11 cellular contexts compared by ENCODE assay signal in the genomic region with DNA sequence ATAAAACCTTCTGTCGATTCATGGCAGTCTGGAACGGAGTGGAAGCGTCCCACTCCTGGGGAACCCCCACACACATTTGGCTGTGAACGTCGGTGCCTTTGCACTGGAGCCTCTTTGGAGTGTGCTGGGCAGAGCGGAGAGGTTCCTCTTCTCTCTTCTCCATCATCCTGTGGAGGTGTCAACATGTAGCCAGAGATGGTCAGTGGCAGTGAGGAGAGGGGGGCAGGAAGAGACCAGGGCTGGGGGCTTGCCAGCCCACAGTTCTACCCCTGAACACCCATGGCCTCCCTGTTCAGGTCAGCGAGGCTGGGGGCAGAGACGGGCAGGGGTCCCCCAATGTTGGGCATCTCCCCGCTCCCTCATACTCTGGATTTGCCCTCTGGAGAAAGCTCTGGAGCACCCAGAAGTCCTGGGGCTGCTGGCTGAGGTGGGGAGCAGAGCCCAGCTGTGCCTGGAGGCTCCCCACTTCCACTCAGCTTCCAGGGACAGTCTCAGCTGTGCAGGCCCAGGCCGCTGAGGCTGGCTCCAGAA.
DNase-seq lines count a peak whose midpoint lies in the region; ATAC-seq, FAIRE-seq and TF ChIP-seq lines count a peak whose summit lies in the region.
"Had no signal": no experiment of that assay in that cellular context is flagged by ENCODE, and none has a peak within 500 bp of the region (broad histone marks: within the 10 kb centered on the region; RNA-seq: fewer than 3 reads in every experiment).

No MANE protein-coding gene starts in this region.

- peaks cover 19% of the 10 kb centered on the region for H4K20me1 ChIP-seq in smooth muscle cell (ENCODE audit: low read depth)

- POLR2A ChIA-PET in Caco-2 (lab: Charles Lee), result no interaction called here

- no TSS peak for BruUV-seq in Caco-2 (replicated peaks; lab: Mats Ljungman, UMichigan)

- FAIRE-seq in RCC 7860 (lab: Jason Lieb, UNC), result no peak

- H3K79me2 ChIP-seq in smooth muscle cell (ENCODE audit: low read depth), result peaks cover 58% of the 10 kb centered on the region

- peak overlapping the region; percentile 73 for H3K27ac ChIP-seq in left ventricle myocardium inferior (replicated peaks)
- peak overlapping the region; percentile 98 for H3K27ac ChIP-seq in smooth muscle cell (ENCODE audit: low read depth)

- H3K4me3 ChIP-seq in Caco-2 (ENCODE audit: low read depth, low read length), result no peak overlapping the region
- H3K4me3 ChIP-seq in left ventricle myocardium inferior, result no peak overlapping the region
- no peak overlapping the region for H3K4me3 ChIP-seq in smooth muscle cell

- no peak for TF ChIP-seq CTCF in Caco-2 (IDR thresholded peaks at IDR 0.05; ENCODE audit: insufficient read depth in 1 of 2, low read depth in 1 of 2, low read length in 1 of 2, severe bottlenecking in 1 of 2, unreplicated experiment in 1 of 2)
- no peak for TF ChIP-seq CTCF in left ventricle myocardium inferior (IDR thresholded peaks at IDR 0.05; ENCODE audit: borderline replicate concordance)
- no peak for TF ChIP-seq CTCF in smooth muscle cell (IDR thresholded peaks at IDR 0.05; ENCODE audit: borderline replicate concordance, insufficient read depth, poor library complexity, severe bottlenecking)

- H3K27me3 ChIP-seq in Caco-2 (replicated peaks; ENCODE audit: control insufficient read depth, insufficient read depth, low read length) (no peaks in the 10 kb centered on the region), left ventricle myocardium inferior (ENCODE audit: low read depth) (no peaks in the 10 kb centered on the region), smooth muscle cell (ENCODE audit: low read depth) (no peaks in the 10 kb centered on the region)

- H2AFZ ChIP-seq in smooth muscle cell (ENCODE audit: low read depth), result no peak overlapping the region

- peaks cover 28% of the 10 kb centered on the region for H3F3A ChIP-seq in smooth muscle cell (ENCODE audit: low read depth)

- WGBS in smooth muscle cell (ENCODE audit: low lambda C conversion rate), result 87% methylated on average over 10 of the region's 10 CpGs

- ATAC-seq in SK-N-SH treated with all-trans-retinoic acid at 6 μM for 48 hours (peak; percentile 3; the same call in 1 of the 3 replicates), HG03108 (IDR thresholded peaks at IDR 0.05; ENCODE audit: unreplicated experiment) (no peak)

- no peaks in the 10 kb centered on the region for H3K9me3 Mint-ChIP-seq in Caco-2 (ENCODE audit: unreplicated experiment)
- H3K9me3 Mint-ChIP-seq: activated T-helper 1 cell treated with anti-CD3 and anti-CD28 coated beads, Interleukin-12 subunit alpha, Interleukin-12 subunit beta, Interleukin-2, Interleukin-4 antibody, amounts not matched to agents 30 ng/mL and 10 ng/mL and 1 ng/mL, durations not matched to agents 14 hours and 24 hours and 36 hours had no signal

- H3K4me1 Mint-ChIP-seq in Caco-2 (ENCODE audit: low read depth, unreplicated experiment), result peaks cover 32% of the 10 kb centered on the region

- H3K36me3 Mint-ChIP-seq in Caco-2 (ENCODE audit: insufficient read depth, unreplicated experiment), result peaks cover 44% of the 10 kb centered on the region

- H3K4me1 ChIP-seq in Caco-2 (0 out of 2 replicates have a peak, but pooled peaks cover 5% of the 10 kb centered on the region), left ventricle myocardium inferior (peaks cover 58% of the 10 kb centered on the region), smooth muscle cell (ENCODE audit: low read depth) (peaks cover 22% of the 10 kb centered on the region)

- peak overlapping the region; percentile 76 for H3K4me2 ChIP-seq in smooth muscle cell

- CTCF ChIA-PET in Caco-2 (lab: Charles Lee), result no interaction called here

- H3K9me3 ChIP-seq in Caco-2 (no peaks in the 10 kb centered on the region), left ventricle myocardium inferior (replicated peaks) (no peaks in the 10 kb centered on the region), smooth muscle cell (replicated peaks; ENCODE audit: low read depth) (no peaks in the 10 kb centered on the region)

- H3K36me3 ChIP-seq in Caco-2 (ENCODE audit: control insufficient read depth, insufficient read depth, low read length) (peaks cover 2% of the 10 kb centered on the region), left ventricle myocardium inferior (no peaks in the 10 kb centered on the region), smooth muscle cell (ENCODE audit: low read depth) (no peaks in the 10 kb centered on the region)

- H3K27me3 Mint-ChIP-seq in Caco-2 (ENCODE audit: insufficient read depth, unreplicated experiment), result no peaks in the 10 kb centered on the region

- peak overlapping the region; percentile 21 for H3K9ac ChIP-seq in smooth muscle cell (ENCODE audit: low read depth)

- H3K27ac Mint-ChIP-seq in Caco-2 (ENCODE audit: unreplicated experiment), result peak overlapping the region; percentile 45
- H3K27ac Mint-ChIP-seq: activated T-helper 1 cell treated with anti-CD3 and anti-CD28 coated beads, Interleukin-12 subunit alpha, Interleukin-12 subunit beta, Interleukin-2, Interleukin-4 antibody, amounts not matched to agents 30 ng/mL and 10 ng/mL and 1 ng/mL, durations not matched to agents 14 hours and 24 hours and 36 hours had no signal

- DNase-seq in Caco-2 (no peak), left ventricle myocardium inferior (no peak), smooth muscle cell (lab: John Stamatoyannopoulos, UW; ENCODE audit: unreplicated experiment) (no peak), kidney tubule cell (ENCODE audit: low spot score) (no peak), RCC 7860 (ENCODE audit: low spot score) (no peak), NCI-H187 (lab: John Stamatoyannopoulos, UW) (no peak)
- DNase-seq: DMS53, midbrain had no signal

- intact Hi-C loops in Caco-2 (cut with micrococcal nuclease; ENCODE audit: unreplicated experiment) (no loop called here), left ventricle myocardium inferior (cut with micrococcal nuclease) (no loop called here)

- H3K4me3 Mint-ChIP-seq in Caco-2 (ENCODE audit: unreplicated experiment), result no peak overlapping the region
- H3K4me3 Mint-ChIP-seq: activated T-helper 1 cell treated with anti-CD3 and anti-CD28 coated beads, Interleukin-12 subunit alpha, Interleukin-12 subunit beta, Interleukin-2, Interleukin-4 antibody, amounts not matched to agents 30 ng/mL and 10 ng/mL and 1 ng/mL, durations not matched to agents 14 hours and 24 hours and 36 hours had no signal

TF ChIP-seq in SK-N-SH treated with all-trans-retinoic acid at 6 μM for 48 hours, 23 proteins besides CTCF, POLR2A, EP300 and RAD21 (continues in another document):
- TF ChIP-seq ZNF565 (CRISPR knock-in tag; conservative IDR thresholded peaks at IDR 0.05; ENCODE audit: low read depth) (no peak), RARB (CRISPR knock-in tag; IDR thresholded peaks at IDR 0.05) (no peak), ARNTL (CRISPR knock-in tag; IDR thresholded peaks at IDR 0.05; ENCODE audit: borderline replicate concordance, low read depth) (no peak), SNAI2 (CRISPR knock-in tag; IDR thresholded peaks at IDR 0.05) (no peak), TOX (CRISPR knock-in tag; IDR thresholded peaks at IDR 0.05; ENCODE audit: borderline replicate concordance) (no peak), ZNF8 (CRISPR knock-in tag; IDR thresholded peaks at IDR 0.05) (no peak), ZNF70 (CRISPR knock-in tag; IDR thresholded peaks at IDR 0.05) (no peak), ISL1 (CRISPR knock-in tag; IDR thresholded peaks at IDR 0.05) (no peak), ESRRG (CRISPR knock-in tag; IDR thresholded peaks at IDR 0.05) (no peak), BACH2 (CRISPR knock-in tag; IDR thresholded peaks at IDR 0.05; ENCODE audit: borderline replicate concordance) (no peak), CSDC2 (CRISPR knock-in tag; IDR thresholded peaks at IDR 0.05) (no peak)
- TF ChIP-seq, protein P1, sequence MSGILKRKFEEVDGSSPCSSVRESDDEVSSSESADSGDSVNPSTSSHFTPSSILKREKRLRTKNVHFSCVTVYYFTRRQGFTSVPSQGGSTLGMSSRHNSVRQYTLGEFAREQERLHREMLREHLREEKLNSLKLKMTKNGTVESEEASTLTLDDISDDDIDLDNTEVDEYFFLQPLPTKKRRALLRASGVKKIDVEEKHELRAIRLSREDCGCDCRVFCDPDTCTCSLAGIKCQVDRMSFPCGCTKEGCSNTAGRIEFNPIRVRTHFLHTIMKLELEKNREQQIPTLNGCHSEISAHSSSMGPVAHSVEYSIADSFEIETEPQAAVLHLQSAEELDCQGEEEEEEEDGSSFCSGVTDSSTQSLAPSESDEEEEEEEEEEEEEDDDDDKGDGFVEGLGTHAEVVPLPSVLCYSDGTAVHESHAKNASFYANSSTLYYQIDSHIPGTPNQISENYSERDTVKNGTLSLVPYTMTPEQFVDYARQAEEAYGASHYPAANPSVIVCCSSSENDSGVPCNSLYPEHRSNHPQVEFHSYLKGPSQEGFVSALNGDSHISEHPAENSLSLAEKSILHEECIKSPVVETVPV (CRISPR knock-in tag; IDR thresholded peaks at IDR 0.05), result no peak
- TF ChIP-seq, protein P2, sequence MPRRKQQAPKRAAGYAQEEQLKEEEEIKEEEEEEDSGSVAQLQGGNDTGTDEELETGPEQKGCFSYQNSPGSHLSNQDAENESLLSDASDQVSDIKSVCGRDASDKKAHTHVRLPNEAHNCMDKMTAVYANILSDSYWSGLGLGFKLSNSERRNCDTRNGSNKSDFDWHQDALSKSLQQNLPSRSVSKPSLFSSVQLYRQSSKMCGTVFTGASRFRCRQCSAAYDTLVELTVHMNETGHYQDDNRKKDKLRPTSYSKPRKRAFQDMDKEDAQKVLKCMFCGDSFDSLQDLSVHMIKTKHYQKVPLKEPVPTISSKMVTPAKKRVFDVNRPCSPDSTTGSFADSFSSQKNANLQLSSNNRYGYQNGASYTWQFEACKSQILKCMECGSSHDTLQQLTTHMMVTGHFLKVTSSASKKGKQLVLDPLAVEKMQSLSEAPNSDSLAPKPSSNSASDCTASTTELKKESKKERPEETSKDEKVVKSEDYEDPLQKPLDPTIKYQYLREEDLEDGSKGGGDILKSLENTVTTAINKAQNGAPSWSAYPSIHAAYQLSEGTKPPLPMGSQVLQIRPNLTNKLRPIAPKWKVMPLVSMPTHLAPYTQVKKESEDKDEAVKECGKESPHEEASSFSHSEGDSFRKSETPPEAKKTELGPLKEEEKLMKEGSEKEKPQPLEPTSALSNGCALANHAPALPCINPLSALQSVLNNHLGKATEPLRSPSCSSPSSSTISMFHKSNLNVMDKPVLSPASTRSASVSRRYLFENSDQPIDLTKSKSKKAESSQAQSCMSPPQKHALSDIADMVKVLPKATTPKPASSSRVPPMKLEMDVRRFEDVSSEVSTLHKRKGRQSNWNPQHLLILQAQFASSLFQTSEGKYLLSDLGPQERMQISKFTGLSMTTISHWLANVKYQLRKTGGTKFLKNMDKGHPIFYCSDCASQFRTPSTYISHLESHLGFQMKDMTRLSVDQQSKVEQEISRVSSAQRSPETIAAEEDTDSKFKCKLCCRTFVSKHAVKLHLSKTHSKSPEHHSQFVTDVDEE (CRISPR knock-in tag; IDR thresholded peaks at IDR 0.05), result no peak
